2 cellular contexts compared by ENCODE assay signal in the genomic region with DNA sequence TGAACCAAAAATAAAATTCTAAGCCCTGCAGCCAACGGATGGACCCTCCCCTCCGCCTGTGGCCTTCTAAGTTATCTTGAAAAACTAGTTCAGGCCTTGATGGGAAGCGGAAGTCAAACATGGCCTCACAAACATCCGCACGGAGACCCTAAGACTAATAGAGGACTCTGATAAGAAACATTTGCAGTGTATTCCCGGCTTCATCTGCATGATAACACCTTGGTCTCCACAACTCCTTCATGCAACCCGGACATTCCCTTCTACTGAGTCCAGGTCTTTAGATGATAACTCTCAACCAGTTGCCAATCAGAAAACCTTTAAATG.
TF ChIP-seq lines count a peak whose summit lies in the region.

No MANE protein-coding gene starts in this region.

TF ChIP-seq in SK-N-SH, 30 proteins besides CTCF, POLR2A, EP300 and RAD21 (continued from another document):
- TF ChIP-seq IRF3 (IDR thresholded peaks at IDR 0.05; ENCODE audit: low read depth, low read length) (no peak), TAF1 (IDR thresholded peaks at IDR 0.05; ENCODE audit: borderline replicate concordance, low read depth, low read length) (no peak), JUND (IDR thresholded peaks at IDR 0.05) (no peak), TEAD4 (IDR thresholded peaks at IDR 0.05; ENCODE audit: borderline replicate concordance, insufficient read depth) (no peak), YY1 (IDR thresholded peaks at IDR 0.05; ENCODE audit: low read depth) (no peak)
- TF ChIP-seq, protein P1, sequence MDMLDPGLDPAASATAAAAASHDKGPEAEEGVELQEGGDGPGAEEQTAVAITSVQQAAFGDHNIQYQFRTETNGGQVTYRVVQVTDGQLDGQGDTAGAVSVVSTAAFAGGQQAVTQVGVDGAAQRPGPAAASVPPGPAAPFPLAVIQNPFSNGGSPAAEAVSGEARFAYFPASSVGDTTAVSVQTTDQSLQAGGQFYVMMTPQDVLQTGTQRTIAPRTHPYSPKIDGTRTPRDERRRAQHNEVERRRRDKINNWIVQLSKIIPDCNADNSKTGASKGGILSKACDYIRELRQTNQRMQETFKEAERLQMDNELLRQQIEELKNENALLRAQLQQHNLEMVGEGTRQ (IDR thresholded peaks at IDR 0.05; ENCODE audit: borderline replicate concordance, low read depth, low read length) = no peak
- TF ChIP-seq, protein P2, sequence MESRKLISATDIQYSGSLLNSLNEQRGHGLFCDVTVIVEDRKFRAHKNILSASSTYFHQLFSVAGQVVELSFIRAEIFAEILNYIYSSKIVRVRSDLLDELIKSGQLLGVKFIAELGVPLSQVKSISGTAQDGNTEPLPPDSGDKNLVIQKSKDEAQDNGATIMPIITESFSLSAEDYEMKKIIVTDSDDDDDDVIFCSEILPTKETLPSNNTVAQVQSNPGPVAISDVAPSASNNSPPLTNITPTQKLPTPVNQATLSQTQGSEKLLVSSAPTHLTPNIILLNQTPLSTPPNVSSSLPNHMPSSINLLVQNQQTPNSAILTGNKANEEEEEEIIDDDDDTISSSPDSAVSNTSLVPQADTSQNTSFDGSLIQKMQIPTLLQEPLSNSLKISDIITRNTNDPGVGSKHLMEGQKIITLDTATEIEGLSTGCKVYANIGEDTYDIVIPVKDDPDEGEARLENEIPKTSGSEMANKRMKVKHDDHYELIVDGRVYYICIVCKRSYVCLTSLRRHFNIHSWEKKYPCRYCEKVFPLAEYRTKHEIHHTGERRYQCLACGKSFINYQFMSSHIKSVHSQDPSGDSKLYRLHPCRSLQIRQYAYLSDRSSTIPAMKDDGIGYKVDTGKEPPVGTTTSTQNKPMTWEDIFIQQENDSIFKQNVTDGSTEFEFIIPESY (IDR thresholded peaks at IDR 0.05; ENCODE audit: borderline replicate concordance, low read depth) = no peak

TF ChIP-seq in SK-N-SH treated with all-trans-retinoic acid at 6 μM for 48 hours, 23 proteins besides CTCF, POLR2A, EP300 and RAD21 (continued from another document):
- no peak for TF ChIP-seq ZNF8 (CRISPR knock-in tag; IDR thresholded peaks at IDR 0.05)
- no peak for TF ChIP-seq ZFP30 (CRISPR knock-in tag; IDR thresholded peaks at IDR 0.05)
- TF ChIP-seq ESRRG (CRISPR knock-in tag; IDR thresholded peaks at IDR 0.05) = no peak
- no peak for TF ChIP-seq POU6F1 (CRISPR knock-in tag; IDR thresholded peaks at IDR 0.05; ENCODE audit: borderline replicate concordance, low read depth)
